In the genomic region with DNA sequence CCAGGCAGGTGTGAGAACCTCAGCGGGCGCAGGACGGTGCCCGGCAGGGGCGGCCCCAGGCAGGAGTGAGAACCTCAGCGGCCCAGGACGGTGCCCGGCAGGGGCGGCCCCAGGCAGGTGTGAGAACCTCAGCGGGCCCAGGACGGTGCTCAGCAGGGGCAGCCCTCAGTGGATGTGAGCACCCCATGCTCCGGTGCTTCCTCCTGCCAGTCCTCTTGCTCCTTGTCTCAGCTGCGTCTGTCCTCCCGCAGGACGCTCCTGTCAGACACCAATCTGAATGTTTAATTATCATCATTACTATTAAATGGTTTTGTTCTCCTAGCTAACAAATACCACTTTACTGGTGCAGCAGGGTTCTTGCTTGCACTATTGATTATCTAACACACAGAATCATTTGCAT, we compare ENCODE assay signal across 4 cellular contexts. TPM values are rescaled to one million over a fixed set of nuclear protein-coding genes. Genes with fewer than 3 reads are reported as not detected.
"Had no signal": no experiment of that assay in that cellular context is flagged by ENCODE, and none has a peak within 500 bp of the region (broad histone marks: within the 10 kb centered on the region; RNA-seq: fewer than 3 reads in every experiment).

No MANE protein-coding gene starts in this region.

RNA-seq across cellular contexts. Expression of a gene that starts 39.3 kb away (rescaled TPM):
- total RNA-seq: dermis blood vessel endothelial cell, glomerular endothelial cell, lung microvascular endothelial cell, mononuclear cell had no signal
